In genomic region chr6:54282186-54282585, GRCh38 we compare ENCODE assay signal across 16 cellular contexts. TPM values are rescaled to one million over a fixed set of nuclear protein-coding genes. Genes with fewer than 3 reads are reported as not detected.
DNase-seq lines count a peak whose midpoint lies in the region; ATAC-seq and TF ChIP-seq lines count a peak whose summit lies in the region.
"Had no signal": no experiment of that assay in that cellular context is flagged by ENCODE, and none has a peak within 500 bp of the region (broad histone marks: within the 10 kb centered on the region; RNA-seq: fewer than 3 reads in every experiment).

No MANE protein-coding gene starts in this region.

- H3K79me2 ChIP-seq in mammary epithelial cell (ENCODE audit: insufficient read depth, low read length) (no peaks in the 10 kb centered on the region), SK-N-SH (ENCODE audit: insufficient read depth) (0 out of 2 replicates have a peak, but pooled peaks cover 3% of the 10 kb centered on the region)

- H3K9me3 ChIP-seq in mammary epithelial cell (replicated peaks; ENCODE audit: insufficient read depth, low read length): no peaks in the 10 kb centered on the region
- peaks cover 6% of the 10 kb centered on the region; the same call in 1 of the 2 replicates for H3K9me3 ChIP-seq in SK-N-SH
- no peaks in the 10 kb centered on the region for H3K9me3 ChIP-seq in CD4-positive, alpha-beta T cell (ENCODE audit: control insufficient read depth, low read length)
- H3K9me3 ChIP-seq: ascending aorta, tibial nerve had no signal

- dilution Hi-C loops in mammary epithelial cell (cut with HindIII; ENCODE audit: low sequenced_read_pairs): no loop called here

- H3K27me3 Mint-ChIP-seq in MCF 10A (ENCODE audit: insufficient read depth, unreplicated experiment) (no peaks in the 10 kb centered on the region), T-cell (no peaks in the 10 kb centered on the region)
- no peaks in the 10 kb centered on the region for H3K27me3 Mint-ChIP-seq in CD4-positive, alpha-beta T cell
- H3K27me3 Mint-ChIP-seq: memory B cell had no signal

- H4K20me1 ChIP-seq in mammary epithelial cell (ENCODE audit: insufficient read depth, low read length) (no peaks in the 10 kb centered on the region), SK-N-SH (ENCODE audit: insufficient read depth) (no peaks in the 10 kb centered on the region)

- H3K4me3 Mint-ChIP-seq in MCF 10A (ENCODE audit: unreplicated experiment) (no peak overlapping the region), T-cell (no peak overlapping the region)
- no peak overlapping the region for H3K4me3 Mint-ChIP-seq in CD4-positive, alpha-beta T cell
- H3K4me3 Mint-ChIP-seq: memory B cell had no signal

- H3K27ac Mint-ChIP-seq in MCF 10A (ENCODE audit: low read depth, unreplicated experiment): no peak overlapping the region
- H3K27ac Mint-ChIP-seq in T-cell: no peak overlapping the region
- H3K27ac Mint-ChIP-seq in CD4-positive, alpha-beta T cell: no peak overlapping the region
- H3K27ac Mint-ChIP-seq: memory B cell had no signal

- no peaks in the 10 kb centered on the region for H3K9me2 ChIP-seq in SK-N-SH

- no peaks in the 10 kb centered on the region for H3K36me3 Mint-ChIP-seq in MCF 10A (ENCODE audit: insufficient read depth, unreplicated experiment)
- H3K36me3 Mint-ChIP-seq in T-cell: no peaks in the 10 kb centered on the region
- no peaks in the 10 kb centered on the region for H3K36me3 Mint-ChIP-seq in CD4-positive, alpha-beta T cell (ENCODE audit: low read depth)
- H3K36me3 Mint-ChIP-seq: memory B cell had no signal

- TF ChIP-seq EP300 in SK-N-SH (IDR thresholded peaks at IDR 0.05; ENCODE audit: borderline replicate concordance in 1 of 2, low read depth in 1 of 2, low read length in 1 of 2): peak in 1 of 2 experiments; percentile 70; a peak in 2 of 4 replicates

- H3F3A ChIP-seq in SK-N-SH (replicated peaks; ENCODE audit: insufficient read depth): peaks cover 54% of the 10 kb centered on the region

- H3K4me1 ChIP-seq in mammary epithelial cell (ENCODE audit: insufficient read depth, low read length) (peaks cover 24% of the 10 kb centered on the region), SK-N-SH (ENCODE audit: control insufficient read depth in 1 of 2, insufficient read depth in 2 of 2, low read depth in 1 of 2, low read length in 1 of 2) (peaks cover 0 to 25% of the 10 kb centered on the region in 2 experiments; a peak in 3 of 4 replicates)
- H3K4me1 ChIP-seq: ascending aorta had no signal

- H3K4me1 Mint-ChIP-seq in MCF 10A (ENCODE audit: insufficient read depth, unreplicated experiment) (peaks cover 11% of the 10 kb centered on the region), T-cell (no peaks in the 10 kb centered on the region)
- no peaks in the 10 kb centered on the region for H3K4me1 Mint-ChIP-seq in CD4-positive, alpha-beta T cell (ENCODE audit: low read depth)
- H3K4me1 Mint-ChIP-seq: memory B cell had no signal

- no peak for ATAC-seq in GM21447 (IDR thresholded peaks at IDR 0.05; ENCODE audit: unreplicated experiment)
- no peak for ATAC-seq in T-cell (replicated peaks in 1 of 4)
- no peak for ATAC-seq in CD4-positive, alpha-beta T cell (ENCODE audit: poor library complexity)

- WGBS in mammary epithelial cell (ENCODE audit: low coverage, missing lambda C conversion rate): 80% methylated on average over 1 of the region's 1 CpG
- 5% methylated on average over 1 of the region's 1 CpG for WGBS in SK-N-SH (ENCODE audit: low lambda C conversion rate)

- TF ChIP-seq RAD21 in SK-N-SH (IDR thresholded peaks at IDR 0.05; ENCODE audit: low read length): no peak

- no peaks in the 10 kb centered on the region for H3K36me3 ChIP-seq in mammary epithelial cell (ENCODE audit: insufficient read depth, low read length)
- H3K36me3 ChIP-seq in SK-N-SH (replicated peaks in 1 of 2; ENCODE audit: control insufficient read depth in 1 of 2, insufficient read depth in 2 of 2, low read length in 1 of 2): peaks cover 0 to 5% of the 10 kb centered on the region in 2 experiments
- H3K36me3 ChIP-seq: ascending aorta, tibial nerve had no signal

- TF ChIP-seq CTCF in mammary epithelial cell (conservative IDR thresholded peaks at IDR 0.05 in 1 of 2, IDR thresholded peaks at IDR 0.05 in 1 of 2; ENCODE audit: extremely low read depth in 1 of 2, insufficient read depth in 1 of 2, low read depth in 1 of 2, low read length in 2 of 2): no peak
- no peak for TF ChIP-seq CTCF in MCF 10A (IDR thresholded peaks at IDR 0.05; ENCODE audit: unreplicated experiment)
- TF ChIP-seq CTCF in SK-N-SH (IDR thresholded peaks at IDR 0.05): no peak
- no peak for TF ChIP-seq CTCF in CD4-positive, alpha-beta T cell (IDR thresholded peaks at IDR 0.05)

- H3K27ac ChIP-seq in mammary epithelial cell (ENCODE audit: insufficient read depth, low read depth, low read length) (peak overlapping the region; percentile 29), SK-N-SH (ENCODE audit: low read depth in 2 of 2, low read length in 1 of 2) (peak overlapping the region; percentile 53 to 85; a peak in 3 of 4 replicates)
- no peak overlapping the region for H3K27ac ChIP-seq in CD4-positive, alpha-beta T cell (ENCODE audit: low read depth, low read length)
- H3K27ac ChIP-seq: 22Rv1, ascending aorta, tibial nerve had no signal

- CTCF ChIA-PET in mammary epithelial cell (lab: Charles Lee; ENCODE audit: low non-redundant PET): interaction anchor here (0.6 kb wide), 1 partner anchor 297 kb away, joined by 5 read pairs; no protein-coding TSS in a partner anchor
- CTCF ChIA-PET in MCF 10A (lab: Yijun Ruan, JAX): no interaction called here
- CTCF ChIA-PET in SK-N-SH (lab: Yijun Ruan, JAX): no interaction called here
- CTCF ChIA-PET in T-cell (lab: Charles Lee): no interaction called here
- CTCF ChIA-PET in CD4-positive, alpha-beta T cell (lab: Charles Lee): no interaction called here

- peaks cover 7% of the 10 kb centered on the region for H3K9me3 Mint-ChIP-seq in MCF 10A (ENCODE audit: unreplicated experiment)
- H3K9me3 Mint-ChIP-seq in T-cell: peaks cover 0 to 18% (median 7%) of the 10 kb centered on the region in 3 donors
- no peaks in the 10 kb centered on the region for H3K9me3 Mint-ChIP-seq in CD4-positive, alpha-beta T cell

- BruUV-seq in mammary epithelial cell (replicated peaks; lab: Mats Ljungman, UMichigan): no TSS peak
- BruUV-seq in MCF 10A (replicated peaks; lab: Mats Ljungman, UMichigan): no TSS peak

- DNase-seq in mammary epithelial cell: peak; percentile 70
- DNase-seq in MCF 10A (ENCODE audit: unreplicated experiment): no peak
- no peak for DNase-seq in SK-N-SH
- peak; percentile 88 for DNase-seq in fibroblast of peridontal ligament (ENCODE audit: extremely low read depth)
- DNase-seq in NCI-H1105 (lab: John Stamatoyannopoulos, UW): no peak
- DNase-seq in T-cell: no peak
- DNase-seq in CD4-positive, alpha-beta T cell: no peak
- DNase-seq: KBM-7, NCI-H187, NCI-H748 treated with DMSO at 0.1 percent for 48 hours, nucleus accumbens had no signal

- H3K4me2 ChIP-seq in mammary epithelial cell (ENCODE audit: insufficient read depth, low read depth, low read length): no peak overlapping the region
- H3K4me2 ChIP-seq in SK-N-SH: peak overlapping the region; percentile 38; the same call in 1 of the 2 replicates

- no peaks in the 10 kb centered on the region for H3K27me3 ChIP-seq in mammary epithelial cell (ENCODE audit: insufficient read depth, low read length)
- no peaks in the 10 kb centered on the region for H3K27me3 ChIP-seq in SK-N-SH (ENCODE audit: insufficient read depth)
- no peaks in the 10 kb centered on the region for H3K27me3 ChIP-seq in CD4-positive, alpha-beta T cell (ENCODE audit: control insufficient read depth, insufficient read depth, low read length)
- H3K27me3 ChIP-seq: ascending aorta, tibial nerve had no signal

- POLR2A ChIA-PET in MCF 10A (lab: Yijun Ruan, JAX): no interaction called here
- POLR2A ChIA-PET in SK-N-SH (lab: Yijun Ruan, JAX): no interaction called here
- POLR2A ChIA-PET in T-cell (lab: Charles Lee): no interaction called here
- POLR2A ChIA-PET in CD4-positive, alpha-beta T cell (lab: Charles Lee): no interaction called here

- H3K4me3 ChIP-seq in mammary epithelial cell (replicated peaks in 1 of 3; ENCODE audit: insufficient read depth in 1 of 3, low read depth in 2 of 3, low read length in 3 of 3): no peak overlapping the region
- 0 out of 4 replicates have a peak overlapping the region, but pooled peaks of 1 of the 2 experiments have one; percentile 11 for H3K4me3 ChIP-seq in SK-N-SH (ENCODE audit: low read depth in 2 of 2, low read length in 1 of 2)
- H3K4me3 ChIP-seq: ascending aorta, tibial nerve had no signal

- intact Hi-C loops in mammary epithelial cell (cut with micrococcal nuclease) (no loop called here), MCF 10A (cut with micrococcal nuclease) (no loop called here)
- intact Hi-C loops in CD4-positive, alpha-beta T cell (cut with DNase I, micrococcal nuclease): no loop called here

- in situ Hi-C loops in mammary epithelial cell (cut with MboI; ENCODE audit: low sequenced_read_pairs in 2 of 2): no loop called here

- H2AFZ ChIP-seq in mammary epithelial cell (ENCODE audit: low read depth, low read length) (peak overlapping the region; percentile 53), SK-N-SH (ENCODE audit: low read depth) (no peak overlapping the region; the same call in 1 of the 2 replicates)

- H3K9ac ChIP-seq in mammary epithelial cell (ENCODE audit: insufficient read depth, low read length) (no peak overlapping the region), SK-N-SH (peak overlapping the region; percentile 32; the same call in 1 of the 2 replicates)

TF ChIP-seq in SK-N-SH, 30 proteins besides CTCF, POLR2A, EP300 and RAD21 (continues in another document):
- TF ChIP-seq RXRA (IDR thresholded peaks at IDR 0.05; ENCODE audit: borderline replicate concordance, low read depth): peak; percentile 31; the same call in 1 of the 2 replicates
- peak; percentile 17; the same call in 1 of the 2 replicates for TF ChIP-seq POLR2AphosphoS5 (IDR thresholded peaks at IDR 0.05; ENCODE audit: low read depth, low read length)
- peak; percentile 71 for TF ChIP-seq TCF12 (IDR thresholded peaks at IDR 0.05)
- no peak for TF ChIP-seq SMC3 (IDR thresholded peaks at IDR 0.05; ENCODE audit: low read depth, low read length)
- TF ChIP-seq TEAD4 (IDR thresholded peaks at IDR 0.05; ENCODE audit: borderline replicate concordance, insufficient read depth): 0 out of 2 replicates have a peak, but pooled peaks have one; percentile 36
- TF ChIP-seq MAX (IDR thresholded peaks at IDR 0.05; ENCODE audit: low read depth): peak; percentile 53
- TF ChIP-seq NRF1 (IDR thresholded peaks at IDR 0.05; ENCODE audit: low read depth, low read length): no peak
- TF ChIP-seq RCOR1 (IDR thresholded peaks at IDR 0.05; ENCODE audit: low read length): no peak

RNA-seq across cellular contexts. Expression of gene TINAG, which starts 26.1 kb away (rescaled TPM):
- total RNA-seq in mammary epithelial cell (not detected), MCF 10A (2022) (not detected in 2 replicates), T-cell (not detected)
- polyA plus RNA-seq in mammary epithelial cell (not detected), SK-N-SH (2012; rRNA removed) (0.13 and 0.29 TPM in 2 replicates)
- not detected for polyA minus RNA-seq in mammary epithelial cell
- polyA plus RNA-seq in SK-N-SH (2012; cell fraction: cytosol; rRNA removed): 0.24 and 0.51 TPM in 2 replicates
- 0.14 and 0.25 TPM in 2 replicates for polyA plus RNA-seq in SK-N-SH (2012; cell fraction: nucleus; rRNA removed)
- total RNA-seq in CD4-positive, alpha-beta T cell: not detected
- total RNA-seq: ascending aorta had no signal

Comparison
In these comparisons a context has a peak if more than half of its experiments do, and no peak if none do; other contexts are left out.
1. DNase-seq: peak in mammary epithelial cell (single experiment) and fibroblast of peridontal ligament (single experiment); none in MCF 10A (single experiment), SK-N-SH (single experiment), NCI-H1105 (single experiment), T-cell (0 of 34) and CD4-positive, alpha-beta T cell (0 of 10).